8 cellular contexts compared by ENCODE assay signal in genomic region chr16:58499615-58500328, GRCh38. TPM values are rescaled to one million over a fixed set of nuclear protein-coding genes. Genes with fewer than 3 reads are reported as not detected.
DNase-seq lines count a peak whose midpoint lies in the region; ATAC-seq lines count a peak whose summit lies in the region.

Gene NDRG4, plus strand, starts transcription at chr16:58500143. Its CDS starts 106 bp downstream, at chr16:58500249.

- peak; percentile 75 for ATAC-seq in HG03025 (IDR thresholded peaks at IDR 0.05; ENCODE audit: low FRiP score, unreplicated experiment)
- no peak for ATAC-seq in GM21447 (IDR thresholded peaks at IDR 0.05; ENCODE audit: unreplicated experiment)

- H3K27ac ChIP-seq in adipose tissue (ENCODE audit: low read depth, low read length) = no peak within 1 kb of the TSS

- DNase-seq in NCI-H2081 (lab: John Stamatoyannopoulos, UW) (peak; percentile 58 to 66), NCI-H2081 treated with DMSO at 0.1 percent for 48 hours (lab: John Stamatoyannopoulos, UW) (no peak), NCI-H524 (lab: John Stamatoyannopoulos, UW) (peak; percentile 95 to 98), glomerular visceral epithelial cell (ENCODE audit: extremely low spot score) (peak; percentile 91), non-pigmented ciliary epithelial cell (ENCODE audit: low read depth) (peak; percentile 55)

- WGBS in adipose tissue, 3 donors = 28 to 53% (median 45%) methylated on average over 22 to 23 of the region's 23 CpGs

RNA-seq across cellular contexts. Expression of gene NDRG4, which starts in this region (rescaled TPM):
- polyA plus RNA-seq in adipose tissue = 10 to 100 TPM in 2 of 3 donors, 1 to 10 TPM in 1; 5.8 to 31.7 (median 21.8) TPM
